Comparison of ENCODE assay signal across 1 cellular context in the genomic region with DNA sequence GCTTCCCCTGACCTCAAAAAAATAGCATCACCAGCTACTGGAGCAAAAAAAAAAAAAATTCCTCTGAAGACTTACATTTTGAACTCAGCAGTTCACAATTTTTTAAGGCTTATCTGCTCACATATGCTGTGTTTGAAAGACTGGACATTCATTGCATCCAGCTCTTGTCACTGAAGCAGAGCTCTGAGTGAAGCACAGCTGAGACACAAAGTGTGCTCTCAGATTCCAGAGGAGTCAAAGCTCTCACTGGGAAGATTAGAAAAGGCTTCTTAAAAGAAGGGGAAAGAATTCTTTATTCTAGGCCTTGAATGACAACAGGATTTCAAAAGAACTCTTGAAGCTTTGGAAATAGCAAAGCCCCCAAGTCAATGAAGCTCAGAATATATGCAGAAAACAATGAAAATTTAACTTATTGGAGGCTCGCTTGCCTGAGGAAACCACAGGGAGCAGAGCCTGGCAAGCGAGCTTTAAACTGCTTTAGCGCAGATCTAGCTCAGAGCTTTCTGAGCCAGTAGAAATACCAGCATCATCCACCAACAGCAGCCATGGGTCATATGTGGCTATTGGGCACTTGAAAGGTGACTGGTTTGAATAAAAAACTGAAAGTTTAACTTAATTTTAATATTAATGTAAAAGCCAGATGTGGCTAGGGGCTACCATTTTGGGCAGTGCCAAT.
TF ChIP-seq lines count a peak whose summit lies in the region.

No MANE protein-coding gene starts in this region.

TF ChIP-seq in SK-N-SH, 30 proteins besides CTCF, POLR2A, EP300 and RAD21 (continued from another document):
- TF ChIP-seq, protein P1, sequence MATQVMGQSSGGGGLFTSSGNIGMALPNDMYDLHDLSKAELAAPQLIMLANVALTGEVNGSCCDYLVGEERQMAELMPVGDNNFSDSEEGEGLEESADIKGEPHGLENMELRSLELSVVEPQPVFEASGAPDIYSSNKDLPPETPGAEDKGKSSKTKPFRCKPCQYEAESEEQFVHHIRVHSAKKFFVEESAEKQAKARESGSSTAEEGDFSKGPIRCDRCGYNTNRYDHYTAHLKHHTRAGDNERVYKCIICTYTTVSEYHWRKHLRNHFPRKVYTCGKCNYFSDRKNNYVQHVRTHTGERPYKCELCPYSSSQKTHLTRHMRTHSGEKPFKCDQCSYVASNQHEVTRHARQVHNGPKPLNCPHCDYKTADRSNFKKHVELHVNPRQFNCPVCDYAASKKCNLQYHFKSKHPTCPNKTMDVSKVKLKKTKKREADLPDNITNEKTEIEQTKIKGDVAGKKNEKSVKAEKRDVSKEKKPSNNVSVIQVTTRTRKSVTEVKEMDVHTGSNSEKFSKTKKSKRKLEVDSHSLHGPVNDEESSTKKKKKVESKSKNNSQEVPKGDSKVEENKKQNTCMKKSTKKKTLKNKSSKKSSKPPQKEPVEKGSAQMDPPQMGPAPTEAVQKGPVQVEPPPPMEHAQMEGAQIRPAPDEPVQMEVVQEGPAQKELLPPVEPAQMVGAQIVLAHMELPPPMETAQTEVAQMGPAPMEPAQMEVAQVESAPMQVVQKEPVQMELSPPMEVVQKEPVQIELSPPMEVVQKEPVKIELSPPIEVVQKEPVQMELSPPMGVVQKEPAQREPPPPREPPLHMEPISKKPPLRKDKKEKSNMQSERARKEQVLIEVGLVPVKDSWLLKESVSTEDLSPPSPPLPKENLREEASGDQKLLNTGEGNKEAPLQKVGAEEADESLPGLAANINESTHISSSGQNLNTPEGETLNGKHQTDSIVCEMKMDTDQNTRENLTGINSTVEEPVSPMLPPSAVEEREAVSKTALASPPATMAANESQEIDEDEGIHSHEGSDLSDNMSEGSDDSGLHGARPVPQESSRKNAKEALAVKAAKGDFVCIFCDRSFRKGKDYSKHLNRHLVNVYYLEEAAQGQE (IDR thresholded peaks at IDR 0.05; ENCODE audit: low read depth, low read length): no peak
- TF ChIP-seq FOXJ3 (CRISPR knock-in tag; IDR thresholded peaks at IDR 0.05) (no peak), RFX5 (IDR thresholded peaks at IDR 0.05; ENCODE audit: low read length) (no peak), NRF1 (IDR thresholded peaks at IDR 0.05; ENCODE audit: low read depth, low read length) (no peak), SMC3 (IDR thresholded peaks at IDR 0.05; ENCODE audit: low read depth, low read length) (no peak), YY1 (IDR thresholded peaks at IDR 0.05; ENCODE audit: low read depth) (no peak), SIN3A (IDR thresholded peaks at IDR 0.05; ENCODE audit: borderline replicate concordance, low read depth, low read length) (no peak), MEF2A (IDR thresholded peaks at IDR 0.05; ENCODE audit: borderline replicate concordance, low read depth) (no peak)
- TF ChIP-seq, protein P2, sequence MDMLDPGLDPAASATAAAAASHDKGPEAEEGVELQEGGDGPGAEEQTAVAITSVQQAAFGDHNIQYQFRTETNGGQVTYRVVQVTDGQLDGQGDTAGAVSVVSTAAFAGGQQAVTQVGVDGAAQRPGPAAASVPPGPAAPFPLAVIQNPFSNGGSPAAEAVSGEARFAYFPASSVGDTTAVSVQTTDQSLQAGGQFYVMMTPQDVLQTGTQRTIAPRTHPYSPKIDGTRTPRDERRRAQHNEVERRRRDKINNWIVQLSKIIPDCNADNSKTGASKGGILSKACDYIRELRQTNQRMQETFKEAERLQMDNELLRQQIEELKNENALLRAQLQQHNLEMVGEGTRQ (IDR thresholded peaks at IDR 0.05; ENCODE audit: borderline replicate concordance, low read depth, low read length): no peak
TF ChIP-seq in SK-N-SH: peak in this region for 0.
